22 cellular contexts compared by ENCODE assay signal in genomic region chr14:35338731-35339405, GRCh38. TPM values are rescaled to one million over a fixed set of nuclear protein-coding genes. Genes with fewer than 3 reads are reported as not detected.
DNase-seq lines count a peak whose midpoint lies in the region; ATAC-seq and TF ChIP-seq lines count a peak whose summit lies in the region.
"Had no signal": no experiment of that assay in that cellular context is flagged by ENCODE, and none has a peak within 500 bp of the region (broad histone marks: within the 10 kb centered on the region; RNA-seq: fewer than 3 reads in every experiment).

No MANE protein-coding gene starts in this region.

- no peak for ATAC-seq in IMR-90 (ENCODE audit: low read depth)
- no peak for ATAC-seq in GM19395 (IDR thresholded peaks at IDR 0.05; ENCODE audit: unreplicated experiment)
- ATAC-seq: psoas muscle had no signal

- H3K9me1 ChIP-seq in IMR-90 (ENCODE audit: insufficient read depth, low read length): peaks cover 29% of the 10 kb centered on the region

- H3K4ac ChIP-seq in IMR-90 (ENCODE audit: low read depth, low read length): no peak overlapping the region

- in situ Hi-C loops in IMR-90 (cut with MboI; ENCODE audit: low sequenced_read_pairs): no loop called here

- H3K4me1 ChIP-seq in IMR-90 (ENCODE audit: control insufficient read depth, insufficient read depth, low read length) (peaks cover 39% of the 10 kb centered on the region), duodenal mucosa (ENCODE audit: control insufficient read depth in 1 of 2, insufficient read depth in 2 of 2, low read length in 2 of 2) (peaks cover 74 to 84% of the 10 kb centered on the region in 2 donors), tibial nerve (peaks cover 22 to 96% (median 83%) of the 10 kb centered on the region in 4 donors)

- H3K36me3 ChIP-seq in IMR-90 (ENCODE audit: control insufficient read depth, insufficient read depth, low read length): no peaks in the 10 kb centered on the region
- H3K36me3 ChIP-seq in duodenal mucosa (ENCODE audit: control insufficient read depth in 1 of 2, insufficient read depth in 2 of 2, low read length in 2 of 2): no peaks in the 10 kb centered on the region
- no peaks in the 10 kb centered on the region for H3K36me3 ChIP-seq in tibial nerve
- H3K36me3 ChIP-seq: ascending aorta had no signal

- peak overlapping the region; percentile 56; the same call in 1 of the 2 replicates for H2BK20ac ChIP-seq in IMR-90 (ENCODE audit: low read depth, low read length)

- CTCF ChIA-PET in IMR-90 (lab: Yijun Ruan, JAX): no interaction called here

- no peak overlapping the region for H3K4me3 Mint-ChIP-seq in progenitor cell of endocrine pancreas (ENCODE audit: low read depth)
- H3K4me3 Mint-ChIP-seq: activated CD4-positive, alpha-beta T cell treated with anti-CD3 and anti-CD28 coated beads, Interleukin-2, amount 10 ng/mL, durations not matched to agents 7 days and 5 days; activated naive CD4-positive, alpha-beta T cell treated with anti-CD3 and anti-CD28 coated beads for 36 hours; central memory CD8-positive, alpha-beta T cell; nephron progenitor cell; T-cell had no signal

- no peak overlapping the region for H3K23ac ChIP-seq in IMR-90 (ENCODE audit: low read depth, low read length)

- H3K9me3 Mint-ChIP-seq in progenitor cell of endocrine pancreas (ENCODE audit: low read depth): no peaks in the 10 kb centered on the region
- H3K9me3 Mint-ChIP-seq: activated CD4-positive, alpha-beta T cell treated with anti-CD3 and anti-CD28 coated beads, Interleukin-2, amount 10 ng/mL, durations not matched to agents 7 days and 5 days; activated naive CD4-positive, alpha-beta T cell treated with anti-CD3 and anti-CD28 coated beads for 36 hours; central memory CD8-positive, alpha-beta T cell; nephron progenitor cell; T-cell had no signal

- H3K4me3 ChIP-seq in IMR-90 (ENCODE audit: insufficient read depth, low read depth, low read length) (no peak overlapping the region), duodenal mucosa (ENCODE audit: low read depth in 1 of 2, low read length in 2 of 2) (no peak overlapping the region), tibial nerve (no peak overlapping the region)
- H3K4me3 ChIP-seq: ascending aorta, psoas muscle, smooth muscle cell had no signal

- BruUV-seq in IMR-90 (replicated peaks; lab: Mats Ljungman, UMichigan): no TSS peak

- dilution Hi-C loops in IMR-90 (cut with HindIII; ENCODE audit: low sequenced_read_pairs, unreplicated experiment): no loop called here

- no peaks in the 10 kb centered on the region for H3K9me3 ChIP-seq in IMR-90 (ENCODE audit: control insufficient read depth, insufficient read depth, low read length)
- H3K9me3 ChIP-seq in duodenal mucosa (ENCODE audit: control insufficient read depth in 1 of 2, low read length in 2 of 2): no peaks in the 10 kb centered on the region
- no peaks in the 10 kb centered on the region for H3K9me3 ChIP-seq in tibial nerve
- H3K9me3 ChIP-seq: ascending aorta, psoas muscle had no signal

- H3K27me3 Mint-ChIP-seq in progenitor cell of endocrine pancreas: no peaks in the 10 kb centered on the region
- H3K27me3 Mint-ChIP-seq: activated CD4-positive, alpha-beta T cell treated with anti-CD3 and anti-CD28 coated beads, Interleukin-2, amount 10 ng/mL, durations not matched to agents 7 days and 5 days; central memory CD8-positive, alpha-beta T cell; T-cell had no signal

- H3K56ac ChIP-seq in IMR-90 (ENCODE audit: extremely low read depth, insufficient read depth, low read length): no peak overlapping the region

- 100% methylated on average over 4 of the region's 16 CpGs; no CpG with 5 or more reads in 1 of the 2 experiments for WGBS in IMR-90 (ENCODE audit: extremely low coverage in 2 of 2, insufficient read length in 1 of 2), 2 experiments
- WGBS in tibial nerve, 2 donors: 80 to 94% methylated on average over 7 to 16 of the region's 16 CpGs

- no peak overlapping the region for H3K4me2 ChIP-seq in IMR-90 (ENCODE audit: low read depth, low read length)
- H3K4me2 ChIP-seq: smooth muscle cell had no signal

- H3K36me3 Mint-ChIP-seq in progenitor cell of endocrine pancreas (ENCODE audit: insufficient read depth): no peaks in the 10 kb centered on the region
- H3K36me3 Mint-ChIP-seq: T-cell had no signal

- no peaks in the 10 kb centered on the region for H4K20me1 ChIP-seq in IMR-90 (ENCODE audit: insufficient read depth, low read length)

- peak overlapping the region; percentile 30; the same call in 1 of the 2 replicates for H2AK5ac ChIP-seq in IMR-90 (ENCODE audit: low read depth, low read length)

- H2AK9ac ChIP-seq in IMR-90 (replicated peaks; ENCODE audit: low read depth, low read length, poor library complexity): no peak overlapping the region

- no peak overlapping the region for H3K27ac Mint-ChIP-seq in progenitor cell of endocrine pancreas
- H3K27ac Mint-ChIP-seq: activated naive CD4-positive, alpha-beta T cell treated with anti-CD3 and anti-CD28 coated beads for 36 hours; nephron progenitor cell had no signal

- intact Hi-C loops in IMR-90 (cut with micrococcal nuclease): no loop called here

- no peak overlapping the region for H4K5ac ChIP-seq in IMR-90 (ENCODE audit: low read depth, low read length)

- H2BK120ac ChIP-seq in IMR-90 (ENCODE audit: low read depth, low read length): no peak overlapping the region

- no peak overlapping the region for H3K18ac ChIP-seq in IMR-90 (ENCODE audit: low read depth, low read length)

- H3K27me3 ChIP-seq in IMR-90 (ENCODE audit: control insufficient read depth, insufficient read depth, low read length) (no peaks in the 10 kb centered on the region), duodenal mucosa (ENCODE audit: control insufficient read depth in 1 of 2, insufficient read depth in 2 of 2, low read length in 2 of 2) (no peaks in the 10 kb centered on the region), tibial nerve (no peaks in the 10 kb centered on the region)
- H3K27me3 ChIP-seq: ascending aorta had no signal

- DNase-seq in IMR-90 (no peak), mesenteric fat pad (ENCODE audit: low spot score) (peak; percentile 83), tibial nerve (ENCODE audit: low spot score in 2 of 2) (no peak), progenitor cell of endocrine pancreas (ENCODE audit: low spot score, unreplicated experiment) (no peak), SW 1271 (lab: John Stamatoyannopoulos, UW) (no peak)
- DNase-seq: activated CD4-positive, alpha-beta T cell treated with anti-CD3 and anti-CD28 coated beads, Interleukin-2, amount 10 ng/mL, durations not matched to agents 7 days and 5 days; activated naive CD4-positive, alpha-beta T cell treated with anti-CD3 and anti-CD28 coated beads for 36 hours; activated T-cell treated with anti-CD3 and anti-CD28 coated beads, Interleukin-2, amount 50 U/mL, for 1 hour; effector memory CD4-positive, alpha-beta T cell; EL; GOT3; NCI-H1092 treated with DMSO at 0.1 percent for 48 hours; NCI-H510A; nephron progenitor cell; stimulated activated CD4-positive, alpha-beta T cell treated with anti-CD3 and anti-CD28 coated beads, Interleukin-4, amount 100 ng/mL, for 4 hours had no signal

- no peak overlapping the region for H4K8ac ChIP-seq in IMR-90 (ENCODE audit: low read depth in 2 of 2, low read length in 2 of 2)

- H3K79me1 ChIP-seq in IMR-90 (ENCODE audit: low read depth in 1 of 2, low read length in 2 of 2): 0 out of 4 replicates have a peak, but pooled peaks cover 0 to 6% of the 10 kb centered on the region in 2 experiments

- no peak for TF ChIP-seq RAD21 in IMR-90 (IDR thresholded peaks at IDR 0.05; ENCODE audit: low read length)

- H3K4me1 Mint-ChIP-seq in progenitor cell of endocrine pancreas (ENCODE audit: low read depth): peaks cover 8% of the 10 kb centered on the region

- TF ChIP-seq POLR2A in IMR-90 (IDR thresholded peaks at IDR 0.05; ENCODE audit: low read depth, low read length) (no peak), tibial nerve (IDR thresholded peaks at IDR 0.05) (no peak)

- no peak overlapping the region for H2BK5ac ChIP-seq in IMR-90 (ENCODE audit: low read depth, low read length, poor library complexity, severe bottlenecking)

- no peak overlapping the region for H4K91ac ChIP-seq in IMR-90 (ENCODE audit: insufficient read depth, low read depth, low read length)

- POLR2A ChIA-PET in IMR-90 (lab: Charles Lee; ENCODE audit: unreplicated experiment): no interaction called here

- no peak overlapping the region for H3K14ac ChIP-seq in IMR-90 (replicated peaks; ENCODE audit: low read depth, low read length)

- H3K27ac ChIP-seq in IMR-90 (ENCODE audit: insufficient read depth, low read length): no peak overlapping the region
- no peak overlapping the region for H3K27ac ChIP-seq in duodenal mucosa (ENCODE audit: low read depth, low read length)
- H3K27ac ChIP-seq in tibial nerve: peak overlapping the region; percentile 91 to 98 (median 94)

- H2AFZ ChIP-seq in IMR-90 (replicated peaks; ENCODE audit: low read length, poor library complexity): no peak overlapping the region

- no peak for TF ChIP-seq CTCF in IMR-90 (conservative IDR thresholded peaks at IDR 0.05; ENCODE audit: low read depth, low read length)
- no peak for TF ChIP-seq CTCF in tibial nerve (IDR thresholded peaks at IDR 0.05)
- no peak for TF ChIP-seq CTCF in progenitor cell of endocrine pancreas (IDR thresholded peaks at IDR 0.05; ENCODE audit: unreplicated experiment)

- TF ChIP-seq EP300 in tibial nerve (IDR thresholded peaks at IDR 0.05): no peak

- H3K9ac ChIP-seq in IMR-90 (ENCODE audit: low read depth, low read length): no peak overlapping the region
- H3K9ac ChIP-seq in duodenal mucosa (ENCODE audit: low read depth in 1 of 2, low read length in 2 of 2): peak overlapping the region; percentile 9 to 43

- H2BK15ac ChIP-seq in IMR-90 (ENCODE audit: low read depth, low read length): no peak overlapping the region

TF ChIP-seq in IMR-90, 13 proteins besides CTCF, POLR2A, EP300 and RAD21 (continues in another document):
- TF ChIP-seq RFX5 (IDR thresholded peaks at IDR 0.05; ENCODE audit: low read depth, low read length) (no peak), MAZ (IDR thresholded peaks at IDR 0.05; ENCODE audit: borderline replicate concordance, low read depth, low read length) (no peak), ELK1 (IDR thresholded peaks at IDR 0.05; ENCODE audit: borderline replicate concordance, low read depth, low read length) (no peak)

RNA-seq across cellular contexts. Expression of gene PSMA6, which starts 46.7 kb away (rescaled TPM):
- total RNA-seq in IMR-90 (2012; rRNA removed) (435 and 530 TPM in 2 replicates), mesenteric fat pad (200 TPM), tibial nerve (100 to 1,000 TPM in 1 of 4 donors, 10 to 100 TPM in 3; 65.3 to 129 (median 87.7) TPM), progenitor cell of endocrine pancreas (175 and 177 TPM in 2 replicates)
- polyA plus RNA-seq in IMR-90 (2012; rRNA removed): 171 and 184 TPM in 2 replicates
- 113 and 127 TPM in 2 replicates for polyA plus RNA-seq in IMR-90 (2012; cell fraction: cytosol; rRNA removed)
- polyA plus RNA-seq in IMR-90 (2012; cell fraction: nucleus; rRNA removed; ENCODE audit: low replicate concordance): 32.2 and 124 TPM in 2 replicates

Comparison
In these comparisons a context has a peak if more than half of its experiments do, and no peak if none do; other contexts are left out.
1. H3K27ac ChIP-seq: peak in tibial nerve (4 of 4); none in IMR-90 (single experiment) and duodenal mucosa (single experiment).